Comparison of ENCODE assay signal across 7 cellular contexts in genomic region chr12:132445884-132446471, GRCh38. TPM values are rescaled to one million over a fixed set of nuclear protein-coding genes. Genes with fewer than 3 reads are reported as not detected.
A peak's percentile ranks its signal among the peaks of the same experiment; 100 is the strongest.
DNase-seq lines count a peak whose midpoint lies in the region; ATAC-seq and TF ChIP-seq lines count a peak whose summit lies in the region.

No MANE protein-coding gene starts in this region.

- no peaks in the 10 kb centered on the region for H3K9me3 ChIP-seq in OCI-LY7 (ENCODE audit: low read length)
- H3K9me3 ChIP-seq in right cardiac atrium (ENCODE audit: control insufficient read depth, low read length): no peaks in the 10 kb centered on the region
- no peaks in the 10 kb centered on the region for H3K9me3 ChIP-seq in spleen

- POLR2A ChIA-PET in OCI-LY7 (lab: Charles Lee): interaction anchor here (0.6 to 1.4 kb wide), 3 partner anchors 16 to 799 kb away, joined by 3 to 6 read pairs (median 3); no protein-coding TSS in a partner anchor

- TF ChIP-seq POLR2A in spleen (IDR thresholded peaks at IDR 0.05) (no peak), GM18505 (IDR thresholded peaks at IDR 0.05; ENCODE audit: borderline replicate concordance, extremely low read depth, insufficient read depth, insufficient read length) (no peak)

- peaks cover 18% of the 10 kb centered on the region for H3K4me1 ChIP-seq in OCI-LY7 (ENCODE audit: insufficient read depth, low read length, poor library complexity, severe bottlenecking)
- no peaks in the 10 kb centered on the region for H3K4me1 ChIP-seq in right cardiac atrium (ENCODE audit: control insufficient read depth, insufficient read depth, low read length)
- H3K4me1 ChIP-seq in spleen: peaks cover 14 to 75% (median 39%) of the 10 kb centered on the region in 6 donors

- no peaks in the 10 kb centered on the region for H3K27me3 Mint-ChIP-seq in activated naive CD4-positive, alpha-beta T cell treated with anti-CD3 and anti-CD28 coated beads for 36 hours (ENCODE audit: low read depth)

- no TSS peak for BruUV-seq in OCI-LY7 (replicated peaks; lab: Mats Ljungman, UMichigan)

- intact Hi-C loops in OCI-LY7 (cut with micrococcal nuclease; ENCODE audit: unreplicated experiment): loop anchor here (1.0 to 2.0 kb wide), 2 partner anchors 43 to 187 kb away; no protein-coding TSS in a partner anchor
- intact Hi-C loops in activated naive CD4-positive, alpha-beta T cell treated with anti-CD3 and anti-CD28 coated beads for 36 hours (cut with micrococcal nuclease): loop anchor here (1.0 to 2.0 kb wide), 2 partner anchors 23 to 44 kb away; partner anchors contain the start of gene FBRSL1
- intact Hi-C loops in right cardiac atrium (cut with DNase I): no loop called here
- intact Hi-C loops in spleen (cut with DNase I; ENCODE audit: low total_unique reads): no loop called here

- TF ChIP-seq CTCF in OCI-LY7 (conservative IDR thresholded peaks at IDR 0.05; ENCODE audit: low read length): no peak
- TF ChIP-seq CTCF in spleen (IDR thresholded peaks at IDR 0.05 in 8 of 11, conservative IDR thresholded peaks at IDR 0.05 in 3 of 11): no peak

- H3K79me2 ChIP-seq in OCI-LY7 (ENCODE audit: insufficient read depth, low read depth, low read length): no peaks in the 10 kb centered on the region

- ATAC-seq in HG02798 (IDR thresholded peaks at IDR 0.05; ENCODE audit: poor library complexity, unreplicated experiment) (peak; percentile 43), right cardiac atrium (peak; percentile 22 to 29), GM18505 (IDR thresholded peaks at IDR 0.05; ENCODE audit: unreplicated experiment) (no peak)

- H3K9me3 Mint-ChIP-seq in activated naive CD4-positive, alpha-beta T cell treated with anti-CD3 and anti-CD28 coated beads for 36 hours: no peaks in the 10 kb centered on the region

- 54% methylated on average over 38 of the region's 38 CpGs for WGBS in right cardiac atrium
- WGBS in spleen, 5 donors: 56 to 71% (median 65%) methylated on average over 38 of the region's 38 CpGs

- no peaks in the 10 kb centered on the region for H3K9me2 ChIP-seq in OCI-LY7 (ENCODE audit: insufficient read depth, low read length)

- no peaks in the 10 kb centered on the region for H4K20me1 ChIP-seq in OCI-LY7 (ENCODE audit: insufficient read depth, low read length)

- DNase-seq in OCI-LY7 (ENCODE audit: low spot score) (peak; percentile 93), right cardiac atrium (peak; percentile 61 to 83 (median 76)), spleen (peak; percentile 87), G401 (ENCODE audit: low spot score) (no peak)
- peak; percentile 61 for DNase-seq in activated naive CD4-positive, alpha-beta T cell treated with anti-CD3 and anti-CD28 coated beads for 36 hours

- CTCF ChIA-PET in OCI-LY7 (lab: Charles Lee; ENCODE audit: unreplicated experiment): interaction anchor here (0.6 kb wide), 1 partner anchor 580 kb away, joined by 3 read pairs; no protein-coding TSS in a partner anchor
- CTCF ChIA-PET in activated naive CD4-positive, alpha-beta T cell treated with anti-CD3 and anti-CD28 coated beads for 36 hours (lab: Charles Lee): interaction anchor here (1.8 kb wide), 1 partner anchor 115 kb away, joined by 5 read pairs; no protein-coding TSS in a partner anchor

- H3K4me2 ChIP-seq in OCI-LY7 (ENCODE audit: low read length): peak overlapping the region; percentile 79

- H3K27ac ChIP-seq in OCI-LY7 (ENCODE audit: low read depth, low read length, poor library complexity, severe bottlenecking) (peak overlapping the region; percentile 84), right cardiac atrium (ENCODE audit: low read length) (no peak overlapping the region), spleen (peak overlapping the region; percentile 74 to 92 (median 86))

- H3K27me3 ChIP-seq in right cardiac atrium (ENCODE audit: control insufficient read depth, insufficient read depth) (no peaks in the 10 kb centered on the region), spleen (replicated peaks in 1 of 7) (peaks cover 0 to 10% (median 2%) of the 10 kb centered on the region in 7 donors)

- H3K4me3 ChIP-seq in OCI-LY7 (ENCODE audit: low read depth, low read length, poor library complexity, severe bottlenecking) (peak overlapping the region; percentile 78), right cardiac atrium (ENCODE audit: low read length) (no peak overlapping the region), spleen (peak overlapping the region in 5 of 8 donors; percentile 10 to 53 (median 23))

- peaks cover 57% of the 10 kb centered on the region for H3K4me1 Mint-ChIP-seq in activated naive CD4-positive, alpha-beta T cell treated with anti-CD3 and anti-CD28 coated beads for 36 hours (ENCODE audit: low read depth)

- no peaks in the 10 kb centered on the region for H3K36me3 ChIP-seq in OCI-LY7 (ENCODE audit: insufficient read depth, low read length)
- no peaks in the 10 kb centered on the region for H3K36me3 ChIP-seq in spleen

- in situ Hi-C loops in G401 (cut with HindIII; ENCODE audit: low sequenced_read_pairs): no loop called here

- H3K4me3 Mint-ChIP-seq in activated naive CD4-positive, alpha-beta T cell treated with anti-CD3 and anti-CD28 coated beads for 36 hours: peak overlapping the region; percentile 92

- peak overlapping the region; percentile 99 for H3K27ac Mint-ChIP-seq in activated naive CD4-positive, alpha-beta T cell treated with anti-CD3 and anti-CD28 coated beads for 36 hours

- H2AFZ ChIP-seq in OCI-LY7 (ENCODE audit: low read length): peak overlapping the region; percentile 96

- peaks cover 2% of the 10 kb centered on the region for H3K36me3 Mint-ChIP-seq in activated naive CD4-positive, alpha-beta T cell treated with anti-CD3 and anti-CD28 coated beads for 36 hours (ENCODE audit: low read depth)

RNA-seq across cellular contexts. Expression of gene FBRSL1, which starts 44.0 kb away (rescaled TPM):
- 8.0 and 24.6 TPM in 2 replicates for total RNA-seq in OCI-LY7 (2014; rRNA removed; shearing (Covaris generic))
- 83.5 and 87.8 TPM in 2 replicates for total RNA-seq in OCI-LY7 (2022)
- 10 to 100 TPM; 35.1 to 36.3 TPM for total RNA-seq in activated naive CD4-positive, alpha-beta T cell treated with anti-CD3 and anti-CD28 coated beads for 36 hours
- total RNA-seq in right cardiac atrium: 10 to 100 TPM; 50.4 to 65.0 (median 54.7) TPM
- polyA plus RNA-seq in right cardiac atrium: 36.4 TPM
- total RNA-seq in spleen: 100 to 1,000 TPM in 1 of 7 donors, 10 to 100 TPM in 6; 28.3 to 161 (median 60.4) TPM
- polyA plus RNA-seq in spleen: 10 to 100 TPM; 14.3 to 40.3 (median 22.3) TPM
- 9.5 and 10.2 TPM in 2 replicates for total RNA-seq in G401 (2014; rRNA removed; shearing (Covaris generic))

Comparison
In these comparisons a context has a peak if more than half of its experiments do, and no peak if none do; other contexts are left out.
1. intact Hi-C loops: an anchor here in OCI-LY7 (1.0 to 2.0 kb wide) and activated naive CD4-positive, alpha-beta T cell treated with anti-CD3 and anti-CD28 coated beads for 36 hours (1.0 to 2.0 kb wide); none called in right cardiac atrium and spleen.